ENCODE assay signal across 22 cellular contexts in genomic region chrX:149948001-149948400, GRCh38. TPM values are rescaled to one million over a fixed set of nuclear protein-coding genes. Genes with fewer than 3 reads are reported as not detected.
DNase-seq lines count a peak whose midpoint lies in the region; ATAC-seq and TF ChIP-seq lines count a peak whose summit lies in the region.
"Had no signal": no experiment of that assay in that cellular context is flagged by ENCODE, and none has a peak within 500 bp of the region (broad histone marks: within the 10 kb centered on the region; RNA-seq: fewer than 3 reads in every experiment).

No MANE protein-coding gene starts in this region.

- H3K36me3 Mint-ChIP-seq in H9 (ENCODE audit: insufficient read depth in 1 of 3, low read depth in 3 of 3) (peaks cover 23 to 66% (median 62%) of the 10 kb centered on the region in 3 experiments), endodermal cell (ENCODE audit: low read depth) (peaks cover 34% of the 10 kb centered on the region)

- H2AK5ac ChIP-seq in H9 (ENCODE audit: insufficient read length, low read length) (no peak overlapping the region), mesenchymal stem cell (ENCODE audit: low read length, severe bottlenecking) (no peak overlapping the region)

- H2BK5ac ChIP-seq in H9 (ENCODE audit: insufficient read length, low read length) = no peak overlapping the region
- no peak overlapping the region for H2BK5ac ChIP-seq in mesenchymal stem cell (ENCODE audit: low read depth, low read length, poor library complexity, severe bottlenecking)

- H4K91ac ChIP-seq in H9 (ENCODE audit: insufficient read length, low read depth, low read length) (no peak overlapping the region), mesenchymal stem cell (ENCODE audit: low read length) (no peak overlapping the region)

- H3K4me3 ChIP-seq in endodermal cell (ENCODE audit: low read length) (no peak overlapping the region), mesenchymal stem cell (ENCODE audit: insufficient read depth in 1 of 2, low read depth in 1 of 2, low read length in 2 of 2) (no peak overlapping the region), thyroid gland (replicated peaks in 1 of 3) (no peak overlapping the region), lower lobe of right lung (no peak overlapping the region)
- H3K4me3 ChIP-seq: HAP-1, Peyer's patch had no signal

- no peak overlapping the region for H3K27ac ChIP-seq in H9 (ENCODE audit: insufficient read length, low read depth, low read length)
- H3K27ac ChIP-seq in endodermal cell (ENCODE audit: low read depth, low read length) = no peak overlapping the region
- H3K27ac ChIP-seq in mesenchymal stem cell (ENCODE audit: low read length, poor library complexity, severe bottlenecking) = peak overlapping the region; percentile 49
- peak overlapping the region; percentile 46 to 53 (median 48) for H3K27ac ChIP-seq in thyroid gland
- no peak overlapping the region for H3K27ac ChIP-seq in lower lobe of right lung
- H3K27ac ChIP-seq: C4-2B, Peyer's patch had no signal

- no peak overlapping the region for H2BK20ac ChIP-seq in H9 (ENCODE audit: low read depth, low read length, poor library complexity, severe bottlenecking)

- peak overlapping the region in 1 of 3 experiments; percentile 80; a peak in 3 of 7 replicates for H3K27ac Mint-ChIP-seq in H9
- peak overlapping the region; percentile 49 for H3K27ac Mint-ChIP-seq in endodermal cell

- H3K9me3 Mint-ChIP-seq in H9 (peaks cover 72 to 74% of the 10 kb centered on the region in 2 experiments), endodermal cell (peaks cover 51% of the 10 kb centered on the region)
- H3K9me3 Mint-ChIP-seq: CD8-positive, alpha-beta memory T cell had no signal

- TF ChIP-seq CTCF in H9 (conservative IDR thresholded peaks at IDR 0.05) = no peak
- TF ChIP-seq CTCF in endodermal cell (conservative IDR thresholded peaks at IDR 0.05) = peak; percentile 17
- peak in 1 of 6 experiments; percentile 29 for TF ChIP-seq CTCF in thyroid gland (IDR thresholded peaks at IDR 0.05)
- no peak for TF ChIP-seq CTCF in lower lobe of right lung (IDR thresholded peaks at IDR 0.05)

- H3K9me3 ChIP-seq in H9 (ENCODE audit: control insufficient read depth, low read depth, low read length) (peaks cover 25% of the 10 kb centered on the region), endodermal cell (ENCODE audit: control insufficient read depth, low read length) (no peaks in the 10 kb centered on the region), mesenchymal stem cell (ENCODE audit: control insufficient read depth, low read length) (no peaks in the 10 kb centered on the region), thyroid gland (no peaks in the 10 kb centered on the region), lower lobe of right lung (no peaks in the 10 kb centered on the region)
- H3K9me3 ChIP-seq: HAP-1, Peyer's patch had no signal

- no peak overlapping the region for H3K56ac ChIP-seq in H9 (ENCODE audit: insufficient read length, low read depth, low read length)

- H3K23ac ChIP-seq in H9 (ENCODE audit: insufficient read length, low read depth, low read length) (no peak overlapping the region), mesenchymal stem cell (ENCODE audit: low read length in 2 of 2) (no peak overlapping the region)

- H3K4ac ChIP-seq in H9 (ENCODE audit: low read depth, low read length) (no peak overlapping the region), mesenchymal stem cell (ENCODE audit: low read depth in 1 of 2, low read length in 2 of 2) (no peak overlapping the region)

- H3T11ph ChIP-seq in H9 (ENCODE audit: low read length) = no peak overlapping the region

- ATAC-seq in lower lobe of right lung = no peak
- ATAC-seq: SK-N-SH treated with all-trans-retinoic acid at 6 μM for 48 hours had no signal

- H3K79me1 ChIP-seq in H9 (ENCODE audit: insufficient read depth, low read depth, low read length, poor library complexity, severe bottlenecking) = no peaks in the 10 kb centered on the region
- H3K79me1 ChIP-seq in mesenchymal stem cell (replicated peaks; ENCODE audit: low read length, poor library complexity, severe bottlenecking) = peaks cover 1% of the 10 kb centered on the region

- TF ChIP-seq POLR2A in thyroid gland (IDR thresholded peaks at IDR 0.05) = no peak
- TF ChIP-seq POLR2A in erythroblast (IDR thresholded peaks at IDR 0.05; ENCODE audit: low read length) = no peak

- H4K20me1 ChIP-seq in H9 (ENCODE audit: control insufficient read depth, insufficient read depth, insufficient read length) = no peaks in the 10 kb centered on the region

- peaks cover 19 to 21% of the 10 kb centered on the region in 2 experiments for H3K4me1 Mint-ChIP-seq in H9
- H3K4me1 Mint-ChIP-seq in endodermal cell = peaks cover 9% of the 10 kb centered on the region

- H3K14ac ChIP-seq in H9 (ENCODE audit: insufficient read depth, low read length) (no peak overlapping the region), mesenchymal stem cell (ENCODE audit: low read length in 2 of 2) (no peak overlapping the region)

- DNase-seq in H9 (peak; percentile 47), endodermal cell (peak; percentile 73), mesenchymal stem cell (no peak), thyroid gland (peak; percentile 32 to 48), lower lobe of right lung (no peak), pons (ENCODE audit: low spot score) (no peak), erythroblast (lab: John Stamatoyannopoulos, UW) (no peak)
- DNase-seq: CD8-positive, alpha-beta memory T cell; DMS79; Karpas-422; MV-4-11; NCI-H1417; NCI-H1694 treated with DMSO at 0.1 percent for 48 hours; NCI-H2081 treated with DMSO at 0.1 percent for 48 hours; NCI-H2171 treated with DMSO at 0.1 percent for 48 hours; NCI-H524 treated with DMSO at 0.1 percent for 48 hours; Peyer's patch had no signal

- H3K23me2 ChIP-seq in H9 (ENCODE audit: insufficient read length, low read depth, low read length, poor library complexity, severe bottlenecking) = no peaks in the 10 kb centered on the region

- peak overlapping the region in 1 of 2 experiments; percentile 10; a peak in 1 of 5 replicates for H3K4me3 Mint-ChIP-seq in H9
- no peak overlapping the region for H3K4me3 Mint-ChIP-seq in endodermal cell
- H3K4me3 Mint-ChIP-seq: CD8-positive, alpha-beta memory T cell had no signal

- no peaks in the 10 kb centered on the region; the same call in 1 of the 2 replicates for H3K27me3 Mint-ChIP-seq in H9 (ENCODE audit: low read depth)
- no peaks in the 10 kb centered on the region for H3K27me3 Mint-ChIP-seq in endodermal cell (ENCODE audit: insufficient read depth)

- no peak overlapping the region for H2AFZ ChIP-seq in H9 (ENCODE audit: low read length)
- no peak overlapping the region for H2AFZ ChIP-seq in mesenchymal stem cell (ENCODE audit: low read depth, low read length)

- no peak overlapping the region for H3K18ac ChIP-seq in H9 (ENCODE audit: insufficient read length, low read depth, low read length)
- H3K18ac ChIP-seq in mesenchymal stem cell (ENCODE audit: low read depth in 1 of 2, low read length in 2 of 2) = no peak overlapping the region

- no CpG with 5 or more reads among the region's 3 CpGs for WGBS in H9 (ENCODE audit: extremely low coverage, insufficient read length, low lambda C conversion rate)
- 51 to 75% methylated on average over 2 to 3 of the region's 3 CpGs for WGBS in endodermal cell (ENCODE audit: insufficient coverage in 1 of 2, insufficient read length in 1 of 2), 2 experiments
- 89% methylated on average over 3 of the region's 3 CpGs for WGBS in mesenchymal stem cell
- 33 to 63% methylated on average over 2 of the region's 3 CpGs for WGBS in thyroid gland, 2 donors

- H3K27me3 ChIP-seq in H9 (ENCODE audit: insufficient read depth, low read length) = no peaks in the 10 kb centered on the region
- no peaks in the 10 kb centered on the region for H3K27me3 ChIP-seq in endodermal cell (ENCODE audit: control insufficient read depth, insufficient read depth, low read length, poor library complexity, severe bottlenecking)
- H3K27me3 ChIP-seq in mesenchymal stem cell (ENCODE audit: control insufficient read depth in 1 of 2, insufficient read depth in 1 of 2, low read length in 2 of 2) = peaks cover 0 to 3% of the 10 kb centered on the region in 2 experiments
- H3K27me3 ChIP-seq in thyroid gland = no peaks in the 10 kb centered on the region
- H3K27me3 ChIP-seq in lower lobe of right lung (ENCODE audit: low read depth) = no peaks in the 10 kb centered on the region
- H3K27me3 ChIP-seq: Peyer's patch had no signal

- no peak overlapping the region for H2BK12ac ChIP-seq in H9 (ENCODE audit: insufficient read length, low read depth, low read length)
- no peak overlapping the region for H2BK12ac ChIP-seq in mesenchymal stem cell (ENCODE audit: low read length in 2 of 2)

- H2BK15ac ChIP-seq in H9 (ENCODE audit: low read depth, low read length) (no peak overlapping the region), mesenchymal stem cell (ENCODE audit: low read depth, poor library complexity, severe bottlenecking) (no peak overlapping the region)

- no peaks in the 10 kb centered on the region for H3K79me2 ChIP-seq in H9 (ENCODE audit: insufficient read depth, low read length)

- H3K9ac ChIP-seq in H9 (ENCODE audit: extremely low read depth, insufficient read length, low read length) (no peak overlapping the region), endodermal cell (ENCODE audit: extremely low read depth, low read length, poor library complexity, severe bottlenecking) (no peak overlapping the region), mesenchymal stem cell (ENCODE audit: low read length) (no peak overlapping the region)

- H3K36me3 ChIP-seq in endodermal cell (ENCODE audit: control insufficient read depth, insufficient read depth, low read length) (peaks cover 34% of the 10 kb centered on the region), mesenchymal stem cell (ENCODE audit: control insufficient read depth in 1 of 2, insufficient read depth in 2 of 2, low read depth in 1 of 2, low read length in 2 of 2) (peaks cover 9 to 14% of the 10 kb centered on the region in 2 experiments), thyroid gland (no peaks in the 10 kb centered on the region), lower lobe of right lung (peaks cover 13% of the 10 kb centered on the region)
- H3K36me3 ChIP-seq: HAP-1, Peyer's patch had no signal

- H2BK120ac ChIP-seq in H9 (ENCODE audit: low read depth, low read length, poor library complexity, severe bottlenecking) (no peak overlapping the region), mesenchymal stem cell (ENCODE audit: low read depth, low read length) (no peak overlapping the region)

- intact Hi-C loops in thyroid gland (cut with DNase I) (no loop called here), lower lobe of right lung (cut with DNase I) (no loop called here)

- no peak overlapping the region for H4K8ac ChIP-seq in H9 (replicated peaks; ENCODE audit: insufficient read length, low read depth, low read length)
- H4K8ac ChIP-seq in mesenchymal stem cell (ENCODE audit: low read length) = no peak overlapping the region

- H3K4me2 ChIP-seq in H9 (ENCODE audit: insufficient read depth, insufficient read length, low read length) (no peak overlapping the region), mesenchymal stem cell (ENCODE audit: low read length, poor library complexity, severe bottlenecking) (no peak overlapping the region)

- H3K4me1 ChIP-seq in H9 (ENCODE audit: insufficient read depth, low read length) = peaks cover 5% of the 10 kb centered on the region; the same call in 1 of the 2 replicates
- H3K4me1 ChIP-seq in endodermal cell (ENCODE audit: control insufficient read depth, insufficient read depth, low read length) = no peaks in the 10 kb centered on the region
- H3K4me1 ChIP-seq in mesenchymal stem cell (ENCODE audit: control insufficient read depth, insufficient read depth, low read depth, low read length) = no peaks in the 10 kb centered on the region
- peaks cover 0 to 4% of the 10 kb centered on the region in 2 donors for H3K4me1 ChIP-seq in thyroid gland
- no peaks in the 10 kb centered on the region for H3K4me1 ChIP-seq in lower lobe of right lung
- H3K4me1 ChIP-seq: HAP-1, Peyer's patch had no signal

- no peak overlapping the region for H4K5ac ChIP-seq in H9 (ENCODE audit: insufficient read length, low read depth, low read length)

RNA-seq across cellular contexts. Expression of gene EOLA2, which starts 9.7 kb away (rescaled TPM):
- total RNA-seq in H9 (2021) (38.9 and 39.6 TPM in 2 replicates), endodermal cell (10 to 100 TPM; 24.0 to 37.1 TPM), thyroid gland (10 to 100 TPM; 21.2 to 28.2 (median 25.9) TPM), lower lobe of right lung (21.7 TPM)
- 28.1 TPM for polyA plus RNA-seq in endodermal cell (2013, experiment 1 of 2)
- polyA plus RNA-seq in endodermal cell (2013, experiment 2 of 2) = 28.3 TPM
- polyA plus RNA-seq in mesenchymal stem cell (2013, experiment 1 of 2) = 24.5 TPM
- 23.2 TPM for polyA plus RNA-seq in mesenchymal stem cell (2013, experiment 2 of 2)

RNA-seq across cellular contexts. Expression of gene HSFX4, which starts 18.6 kb away (rescaled TPM):
- total RNA-seq in H9 (2021) (not detected in 2 replicates), endodermal cell (not detected), thyroid gland (not detected), lower lobe of right lung (not detected)
- polyA plus RNA-seq in endodermal cell (2013, experiment 1 of 2) = not detected
- not detected for polyA plus RNA-seq in endodermal cell (2013, experiment 2 of 2)
- not detected for polyA plus RNA-seq in mesenchymal stem cell (2013, experiment 1 of 2)
- not detected for polyA plus RNA-seq in mesenchymal stem cell (2013, experiment 2 of 2)
- total RNA-seq: CD8-positive, alpha-beta memory T cell; M059J; OCI-LY7; Peyer's patch had no signal
- polyA plus RNA-seq: CD8-positive, alpha-beta memory T cell had no signal

Comparison
In these comparisons a context has a peak if more than half of its experiments do, and no peak if none do; other contexts are left out.
1. DNase-seq: peak in H9 (single experiment), endodermal cell (single experiment) and thyroid gland (2 of 2); none in mesenchymal stem cell (single experiment), lower lobe of right lung (single experiment), pons (single experiment) and erythroblast (0 of 2).
2. H3K27ac ChIP-seq: peak in mesenchymal stem cell (single experiment) and thyroid gland (3 of 3); none in H9 (single experiment), endodermal cell (single experiment) and lower lobe of right lung (single experiment).